Comparison of ENCODE assay signal across 32 cellular contexts in genomic region chrX:15645266-15645665, GRCh38. TPM values are rescaled to one million over a fixed set of nuclear protein-coding genes. Genes with fewer than 3 reads are reported as not detected.
DNase-seq lines count a peak whose midpoint lies in the region; ATAC-seq, FAIRE-seq and TF ChIP-seq lines count a peak whose summit lies in the region.
"Had no signal": no experiment of that assay in that cellular context is flagged by ENCODE, and none has a peak within 500 bp of the region (broad histone marks: within the 10 kb centered on the region; RNA-seq: fewer than 3 reads in every experiment).

No MANE protein-coding gene starts in this region.

- no peak overlapping the region for H3K4ac ChIP-seq in neuronal stem cell (ENCODE audit: low read length)

- CTCF ChIA-PET in activated naive CD4-positive, alpha-beta T cell treated with anti-CD3 and anti-CD28 coated beads for 36 hours (lab: Charles Lee), result no interaction called here
- CTCF ChIA-PET in activated naive CD4-positive, alpha-beta T cell treated with anti-CD3 and anti-CD28 coated beads, Interleukin-2, amount 10 ng/mL, durations not matched to agents 7 days and 5 days (lab: Charles Lee), result no interaction called here

- peaks cover 21% of the 10 kb centered on the region for H3K4me1 Mint-ChIP-seq in activated naive CD4-positive, alpha-beta T cell treated with anti-CD3 and anti-CD28 coated beads for 36 hours (ENCODE audit: low read depth)
- peaks cover 8% of the 10 kb centered on the region for H3K4me1 Mint-ChIP-seq in activated naive CD4-positive, alpha-beta T cell treated with anti-CD3 and anti-CD28 coated beads, Interleukin-2, amount 10 ng/mL, durations not matched to agents 7 days and 5 days
- H3K4me1 Mint-ChIP-seq: central memory CD8-positive, alpha-beta T cell had no signal

- H2BK120ac ChIP-seq in neuronal stem cell (ENCODE audit: low read depth, low read length), result no peak overlapping the region

- no peaks in the 10 kb centered on the region for H3K27me3 ChIP-seq in neuronal stem cell (ENCODE audit: control insufficient read depth in 3 of 3, insufficient read depth in 3 of 3, low read depth in 1 of 3, low read length in 3 of 3)
- H3K27me3 ChIP-seq: tibial artery, vagina had no signal

- no peak for TF ChIP-seq POLR2A in lower leg skin (IDR thresholded peaks at IDR 0.05)

- H3K36me3 ChIP-seq in neuronal stem cell (replicated peaks in 1 of 2; ENCODE audit: control insufficient read depth in 2 of 2, insufficient read depth in 2 of 2, low read length in 2 of 2), result no peaks in the 10 kb centered on the region
- H3K36me3 ChIP-seq: gastrocnemius medialis, tibial artery, vagina had no signal

- peak; percentile 25 for TF ChIP-seq CTCF in epithelial cell of proximal tubule (conservative IDR thresholded peaks at IDR 0.05; ENCODE audit: low read depth, low read length)
- no peak for TF ChIP-seq CTCF in lower leg skin (IDR thresholded peaks at IDR 0.05)

- intact Hi-C loops in activated naive CD4-positive, alpha-beta T cell treated with anti-CD3 and anti-CD28 coated beads for 36 hours (cut with micrococcal nuclease), result loop anchor here (2.0 kb wide), 2 partner anchors 76 to 152 kb away; partner anchors contain the start of gene PIR
- intact Hi-C loops in lower leg skin (cut with DNase I; ENCODE audit: low total_unique reads), result no loop called here

- no peak overlapping the region for H3K9ac ChIP-seq in neuronal stem cell (ENCODE audit: low read depth, low read length, poor library complexity)
- H3K9ac ChIP-seq: GM23248, SK-N-SH had no signal

- H2AK5ac ChIP-seq in neuronal stem cell (ENCODE audit: low read depth, low read length), result no peak overlapping the region

- no peak overlapping the region for H2BK5ac ChIP-seq in neuronal stem cell (ENCODE audit: low read length)

- no CpG with 5 or more reads among the region's 3 CpGs for WGBS in neuronal stem cell (ENCODE audit: extremely low coverage in 2 of 2, insufficient read length in 2 of 2, insufficient replicate concordance in 1 of 2), 2 donors
- 89 to 94% methylated on average over 3 of the region's 3 CpGs for WGBS in lower leg skin, 2 donors

- H3K27ac ChIP-seq in neuronal stem cell (replicated peaks; ENCODE audit: low read length), result no peak overlapping the region
- H3K27ac ChIP-seq: C4-2B, gastrocnemius medialis, GM23248, tibial artery, vagina had no signal

- DNase-seq in activated naive CD4-positive, alpha-beta T cell treated with anti-CD3 and anti-CD28 coated beads for 36 hours, result no peak
- DNase-seq in activated naive CD4-positive, alpha-beta T cell treated with anti-CD3 and anti-CD28 coated beads, Interleukin-2, amount 10 ng/mL, durations not matched to agents 7 days and 5 days, result no peak
- DNase-seq in M059J (ENCODE audit: low read depth) (peak; percentile 32), epithelial cell of proximal tubule (ENCODE audit: low read depth) (no peak), neuronal stem cell (ENCODE audit: low spot score) (no peak), lower leg skin (ENCODE audit: low spot score in 2 of 2) (no peak), frontal cortex (ENCODE audit: low spot score in 2 of 2) (no peak)
- DNase-seq: activated CD4-positive, alpha-beta T cell treated with anti-CD3 and anti-CD28 coated beads, Interleukin-2, amount 50 U/mL, for 48 hours; activated naive CD4-positive, alpha-beta T cell; activated T-cell treated with anti-CD3 and anti-CD28 coated beads, Interleukin-2, amount 50 U/mL, for 72 hours; DMS79 treated with DMSO at 0.1 percent for 48 hours; gastrocnemius medialis; GDM1; GM23248; left cardiac atrium; NCI-H146; NCI-H2107; NCI-H748 treated with DMSO at 0.1 percent for 48 hours; RPMI8226; SK-N-SH; stimulated activated CD4-positive, alpha-beta T cell treated with anti-CD3 and anti-CD28 coated beads, Interleukin-4, amount 100 ng/mL, for 1 hour; tibial artery had no signal

- peak overlapping the region; percentile 74 for H2AFZ ChIP-seq in neuronal stem cell (ENCODE audit: low read length)
- H2AFZ ChIP-seq: GM23248 had no signal

- no peak overlapping the region for H4K91ac ChIP-seq in neuronal stem cell (ENCODE audit: low read depth, low read length, poor library complexity)

- no peaks in the 10 kb centered on the region for H3K4me1 ChIP-seq in neuronal stem cell (ENCODE audit: control insufficient read depth in 2 of 2, insufficient read depth in 1 of 2, low read depth in 1 of 2, low read length in 2 of 2)
- H3K4me1 ChIP-seq: gastrocnemius medialis, tibial artery, vagina had no signal

- FAIRE-seq in frontal cortex (lab: Jason Lieb, UNC), result no peak
- FAIRE-seq: endometrium had no signal

- H3K9me3 Mint-ChIP-seq in activated naive CD4-positive, alpha-beta T cell treated with anti-CD3 and anti-CD28 coated beads for 36 hours, result no peaks in the 10 kb centered on the region
- no peaks in the 10 kb centered on the region for H3K9me3 Mint-ChIP-seq in activated naive CD4-positive, alpha-beta T cell treated with anti-CD3 and anti-CD28 coated beads, Interleukin-2, amount 10 ng/mL, durations not matched to agents 7 days and 5 days
- H3K9me3 Mint-ChIP-seq: activated T-cell treated with anti-CD3 and anti-CD28 coated beads, Interleukin-2, amount 50 U/mL, for 72 hours; central memory CD8-positive, alpha-beta T cell; dendritic cell treated with granulocyte-macrophage colony-stimulating factor and Interleukin-4, amounts not matched to agents 40 ng/mL and 50 ng/mL, for 4 days; T-helper 1 cell treated with Interleukin-12 subunit alpha and Interleukin-12 subunit beta and Interleukin-4 antibody, amounts not matched to agents 30 μg/mL and 1 μg/mL, for 36 hours had no signal

- no peak overlapping the region for H2BK15ac ChIP-seq in neuronal stem cell (ENCODE audit: low read length)

- H3K36me3 Mint-ChIP-seq in activated naive CD4-positive, alpha-beta T cell treated with anti-CD3 and anti-CD28 coated beads for 36 hours (ENCODE audit: low read depth), result no peaks in the 10 kb centered on the region
- no peaks in the 10 kb centered on the region for H3K36me3 Mint-ChIP-seq in activated naive CD4-positive, alpha-beta T cell treated with anti-CD3 and anti-CD28 coated beads, Interleukin-2, amount 10 ng/mL, durations not matched to agents 7 days and 5 days

- H2BK12ac ChIP-seq in neuronal stem cell (ENCODE audit: low read length), result no peak overlapping the region

- H3K9me3 ChIP-seq in neuronal stem cell (replicated peaks in 1 of 2; ENCODE audit: control insufficient read depth in 2 of 2, insufficient read depth in 1 of 2, low read depth in 1 of 2, low read length in 2 of 2), result no peaks in the 10 kb centered on the region
- H3K9me3 ChIP-seq: gastrocnemius medialis, SK-N-SH, tibial artery, vagina had no signal

- no peak overlapping the region for H3K18ac ChIP-seq in neuronal stem cell (ENCODE audit: low read length)

- peak overlapping the region; percentile 43 for H3K27ac Mint-ChIP-seq in activated naive CD4-positive, alpha-beta T cell treated with anti-CD3 and anti-CD28 coated beads for 36 hours
- H3K27ac Mint-ChIP-seq in activated naive CD4-positive, alpha-beta T cell treated with anti-CD3 and anti-CD28 coated beads, Interleukin-2, amount 10 ng/mL, durations not matched to agents 7 days and 5 days, result no peak overlapping the region
- H3K27ac Mint-ChIP-seq: activated T-cell treated with anti-CD3 and anti-CD28 coated beads, Interleukin-2, amount 50 U/mL, for 72 hours; dendritic cell treated with granulocyte-macrophage colony-stimulating factor and Interleukin-4, amounts not matched to agents 40 ng/mL and 50 ng/mL, for 4 days; T-helper 1 cell treated with Interleukin-12 subunit alpha and Interleukin-12 subunit beta and Interleukin-4 antibody, amounts not matched to agents 30 μg/mL and 1 μg/mL, for 36 hours had no signal

- no peak overlapping the region for H4K8ac ChIP-seq in neuronal stem cell (ENCODE audit: low read depth, low read length)

- ATAC-seq in GM21529 (IDR thresholded peaks at IDR 0.05; ENCODE audit: unreplicated experiment), result no peak
- ATAC-seq: activated T-cell treated with anti-CD3 and anti-CD28 coated beads, Interleukin-2, amount 50 U/mL, for 72 hours; gastrocnemius medialis; left cardiac atrium; sciatic nerve had no signal

- no peak overlapping the region for H3K4me3 Mint-ChIP-seq in activated naive CD4-positive, alpha-beta T cell treated with anti-CD3 and anti-CD28 coated beads for 36 hours
- no peak overlapping the region for H3K4me3 Mint-ChIP-seq in activated naive CD4-positive, alpha-beta T cell treated with anti-CD3 and anti-CD28 coated beads, Interleukin-2, amount 10 ng/mL, durations not matched to agents 7 days and 5 days
- H3K4me3 Mint-ChIP-seq: activated T-cell treated with anti-CD3 and anti-CD28 coated beads, Interleukin-2, amount 50 U/mL, for 72 hours; central memory CD8-positive, alpha-beta T cell; dendritic cell treated with granulocyte-macrophage colony-stimulating factor and Interleukin-4, amounts not matched to agents 40 ng/mL and 50 ng/mL, for 4 days; T-helper 1 cell treated with Interleukin-12 subunit alpha and Interleukin-12 subunit beta and Interleukin-4 antibody, amounts not matched to agents 30 μg/mL and 1 μg/mL, for 36 hours had no signal

- H3K14ac ChIP-seq in neuronal stem cell (ENCODE audit: low read length), result no peak overlapping the region

- H3K4me3 ChIP-seq in epithelial cell of proximal tubule (ENCODE audit: low read depth, low read length) (no peak overlapping the region), neuronal stem cell (ENCODE audit: low read length in 2 of 2) (no peak overlapping the region), lower leg skin (ENCODE audit: low read depth, poor library complexity, severe bottlenecking) (no peak overlapping the region)
- H3K4me3 ChIP-seq: gastrocnemius medialis, GM23248, tibial artery, vagina had no signal

- no peak overlapping the region for H3K23ac ChIP-seq in neuronal stem cell (ENCODE audit: low read depth, low read length, poor library complexity)

- H3K79me1 ChIP-seq in neuronal stem cell (ENCODE audit: low read depth, low read length), result no peaks in the 10 kb centered on the region

- no peaks in the 10 kb centered on the region for H3K27me3 Mint-ChIP-seq in activated naive CD4-positive, alpha-beta T cell treated with anti-CD3 and anti-CD28 coated beads for 36 hours (ENCODE audit: low read depth)
- H3K27me3 Mint-ChIP-seq in activated naive CD4-positive, alpha-beta T cell treated with anti-CD3 and anti-CD28 coated beads, Interleukin-2, amount 10 ng/mL, durations not matched to agents 7 days and 5 days, result no peaks in the 10 kb centered on the region
- H3K27me3 Mint-ChIP-seq: dendritic cell treated with granulocyte-macrophage colony-stimulating factor and Interleukin-4, amounts not matched to agents 40 ng/mL and 50 ng/mL, for 4 days had no signal

- no peak overlapping the region for H3K4me2 ChIP-seq in neuronal stem cell (ENCODE audit: insufficient read depth, low read length, poor library complexity, severe bottlenecking)
- H3K4me2 ChIP-seq: SK-N-SH had no signal

RNA-seq across cellular contexts. Expression of gene CLTRN, which starts 19.3 kb away (rescaled TPM):
- under 1 TPM; 0.38 to 0.59 TPM for total RNA-seq in activated naive CD4-positive, alpha-beta T cell treated with anti-CD3 and anti-CD28 coated beads for 36 hours
- 2.8 and 4.4 TPM in 2 replicates for total RNA-seq in M059J (2014; rRNA removed; shearing (Covaris generic))
- total RNA-seq in epithelial cell of proximal tubule (1.7 and 3.3 TPM in 2 replicates), lower leg skin (1 to 10 TPM in 1 of 4 donors, under 1 TPM in 3; 0.38 to 1.3 (median 0.44) TPM), frontal cortex (0.41 TPM)
- polyA plus RNA-seq in neuronal stem cell (2013, experiment 1 of 2), result 2.3 TPM
- polyA plus RNA-seq in neuronal stem cell (2013, experiment 2 of 2), result 2.5 TPM
- total RNA-seq: A172, LHCN-M2, vagina had no signal

RNA-seq across cellular contexts. Expression of gene ACE2, which starts 44.5 kb away (rescaled TPM):
- total RNA-seq in activated naive CD4-positive, alpha-beta T cell treated with anti-CD3 and anti-CD28 coated beads for 36 hours, result not detected
- total RNA-seq in M059J (2014; rRNA removed; shearing (Covaris generic)), result 1.4 and 6.6 TPM in 2 replicates
- total RNA-seq in epithelial cell of proximal tubule, result 0.06 TPM in 1 of 2 replicates, not detected in the other
- polyA plus RNA-seq in neuronal stem cell (2013, experiment 1 of 2), result not detected
- polyA plus RNA-seq in neuronal stem cell (2013, experiment 2 of 2), result not detected
- total RNA-seq in lower leg skin, result 1 to 10 TPM in 2 of 4 donors, under 1 TPM in 2; 0.64 to 1.5 (median 0.83) TPM
- total RNA-seq in frontal cortex, result under 0.01 TPM
- total RNA-seq: A172, GM23248, LHCN-M2, sciatic nerve had no signal
- polyA plus RNA-seq: GM23248, SK-N-SH had no signal
